19 cellular contexts compared by ENCODE assay signal in the genomic region with DNA sequence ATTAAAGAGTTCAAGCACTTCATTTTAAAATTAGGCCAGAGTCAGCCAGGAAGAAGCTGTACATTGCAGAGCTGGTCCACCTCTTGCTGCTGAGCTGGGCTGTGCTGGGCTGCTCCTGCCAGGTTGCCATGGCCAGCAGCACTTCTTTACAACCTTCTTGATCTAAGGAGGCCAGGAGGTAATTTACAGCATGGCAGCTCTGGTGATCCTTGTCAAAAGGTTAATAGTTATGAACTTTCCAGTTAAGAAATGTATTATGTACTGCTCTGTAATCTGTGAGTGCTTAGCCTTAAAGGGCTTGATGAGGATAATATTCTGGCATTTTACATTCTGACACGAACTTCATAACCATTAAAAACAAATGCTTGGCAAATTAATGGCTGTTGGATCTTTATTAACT.
DNase-seq lines count a peak whose midpoint lies in the region; ATAC-seq and TF ChIP-seq lines count a peak whose summit lies in the region.
"Had no signal": no experiment of that assay in that cellular context is flagged by ENCODE, and none has a peak within 500 bp of the region (broad histone marks: within the 10 kb centered on the region; RNA-seq: fewer than 3 reads in every experiment).

No MANE protein-coding gene starts in this region.

- H3K4me3 ChIP-seq in mesenchymal stem cell (ENCODE audit: insufficient read depth in 1 of 2, low read depth in 1 of 2, low read length in 2 of 2) (no peak overlapping the region), retinal pigment epithelial cell (ENCODE audit: low read length) (no peak overlapping the region)
- H3K4me3 ChIP-seq: GM23338 had no signal

- WGBS in mesenchymal stem cell: no CpG with 5 or more reads among the region's 1 CpG

- H3K27me3 ChIP-seq in mesenchymal stem cell (ENCODE audit: control insufficient read depth in 1 of 2, insufficient read depth in 1 of 2, low read length in 2 of 2): no peaks in the 10 kb centered on the region
- H3K27me3 ChIP-seq: BE2C had no signal

- H4K91ac ChIP-seq in mesenchymal stem cell (ENCODE audit: low read length): no peak overlapping the region

- no peak overlapping the region for H2BK5ac ChIP-seq in mesenchymal stem cell (ENCODE audit: low read depth, low read length, poor library complexity, severe bottlenecking)

- no peak overlapping the region for H2BK120ac ChIP-seq in mesenchymal stem cell (ENCODE audit: low read depth, low read length)

- H3K4me3 Mint-ChIP-seq in natural killer cell treated with Interleukin-12 subunit alpha and Interleukin-12 subunit beta and Interleukin-15 and Interleukin-18, amount 100 ng/mL, for 72 hours: no peak overlapping the region
- no peak overlapping the region for H3K4me3 Mint-ChIP-seq in glutamatergic neuron (ENCODE audit: unreplicated experiment)
- H3K4me3 Mint-ChIP-seq: CD4-positive, CD25-positive, alpha-beta regulatory T cell; CD8-positive, alpha-beta memory T cell; GM23338; HFFc6 had no signal

- ATAC-seq in natural killer cell treated with Interleukin-12 subunit alpha and Interleukin-12 subunit beta and Interleukin-15 and Interleukin-18, amount 100 ng/mL, for 72 hours: no peak
- no peak for ATAC-seq in GM21367 (IDR thresholded peaks at IDR 0.05; ENCODE audit: unreplicated experiment)
- ATAC-seq: GM23338, HCT116 had no signal

- H3K4ac ChIP-seq in mesenchymal stem cell (ENCODE audit: low read depth in 1 of 2, low read length in 2 of 2): no peak overlapping the region

- TF ChIP-seq CTCF in GM13976 (IDR thresholded peaks at IDR 0.05; ENCODE audit: borderline replicate concordance, control extremely low read depth, extremely low read depth, insufficient read depth, missing control alignments) (peak; percentile 7), retinal pigment epithelial cell (conservative IDR thresholded peaks at IDR 0.05; ENCODE audit: low read depth, low read length) (no peak), glutamatergic neuron (IDR thresholded peaks at IDR 0.05; ENCODE audit: partially characterized antibody, unreplicated experiment) (no peak)

- no peak overlapping the region for H3K27ac ChIP-seq in mesenchymal stem cell (ENCODE audit: low read length, poor library complexity, severe bottlenecking)
- H3K27ac ChIP-seq: HL-60 had no signal

- H3K9me3 Mint-ChIP-seq in natural killer cell treated with Interleukin-12 subunit alpha and Interleukin-12 subunit beta and Interleukin-15 and Interleukin-18, amount 100 ng/mL, for 72 hours: peaks cover 14% of the 10 kb centered on the region
- peaks cover 8% of the 10 kb centered on the region for H3K9me3 Mint-ChIP-seq in glutamatergic neuron (ENCODE audit: unreplicated experiment)

- no peak overlapping the region for H2BK15ac ChIP-seq in mesenchymal stem cell (ENCODE audit: low read depth, poor library complexity, severe bottlenecking)

- H3K4me1 Mint-ChIP-seq in natural killer cell treated with Interleukin-12 subunit alpha and Interleukin-12 subunit beta and Interleukin-15 and Interleukin-18, amount 100 ng/mL, for 72 hours (ENCODE audit: low read depth in 2 of 2): no peaks in the 10 kb centered on the region
- H3K4me1 Mint-ChIP-seq in glutamatergic neuron (ENCODE audit: low read depth, unreplicated experiment): no peaks in the 10 kb centered on the region
- H3K4me1 Mint-ChIP-seq: CD4-positive, CD25-positive, alpha-beta regulatory T cell; CD8-positive, alpha-beta memory T cell; GM23338 had no signal

- H3K4me2 ChIP-seq in mesenchymal stem cell (ENCODE audit: low read length, poor library complexity, severe bottlenecking): no peak overlapping the region
- H3K4me2 ChIP-seq: GM23338 had no signal

- peaks cover 14% of the 10 kb centered on the region for H3K9me3 ChIP-seq in mesenchymal stem cell (ENCODE audit: control insufficient read depth, low read length)
- H3K9me3 ChIP-seq: BE2C had no signal

- H3K27ac Mint-ChIP-seq in natural killer cell treated with Interleukin-12 subunit alpha and Interleukin-12 subunit beta and Interleukin-15 and Interleukin-18, amount 100 ng/mL, for 72 hours: no peak overlapping the region
- no peak overlapping the region for H3K27ac Mint-ChIP-seq in glutamatergic neuron (ENCODE audit: unreplicated experiment)
- H3K27ac Mint-ChIP-seq: CD4-positive, CD25-positive, alpha-beta regulatory T cell; CD8-positive, alpha-beta memory T cell; GM23338; HFFc6 had no signal

- H3K23ac ChIP-seq in mesenchymal stem cell (ENCODE audit: low read length in 2 of 2): no peak overlapping the region

- H2AK5ac ChIP-seq in mesenchymal stem cell (ENCODE audit: low read length, severe bottlenecking): no peak overlapping the region

- DNase-seq in GM13976 (ENCODE audit: low spot score) (no peak), M059J (ENCODE audit: low read depth) (peak; percentile 13), mesenchymal stem cell (peak; percentile 44), retinal pigment epithelial cell (ENCODE audit: low read depth) (peak; percentile 25), glutamatergic neuron (no peak)
- no peak for DNase-seq in natural killer cell treated with Interleukin-12 subunit alpha and Interleukin-12 subunit beta and Interleukin-15 and Interleukin-18, amount 100 ng/mL, for 72 hours (ENCODE audit: low spot score)
- DNase-seq: ACHN; BE2C; C1 segment of cervical spinal cord; CD4-positive, CD25-positive, alpha-beta regulatory T cell; CD8-positive, alpha-beta memory T cell; COR-L47; DMS 273 treated with DMSO at 0.1 percent for 48 hours; H7; HFFc6 had no signal

- in situ Hi-C loops in GM13976 (cut with MboI; ENCODE audit: low sequenced_read_pairs, unreplicated experiment): no loop called here

- H2BK12ac ChIP-seq in mesenchymal stem cell (ENCODE audit: low read length in 2 of 2): no peak overlapping the region

- no peak overlapping the region for H3K9ac ChIP-seq in mesenchymal stem cell (ENCODE audit: low read length)

- H3K4me1 ChIP-seq in mesenchymal stem cell (ENCODE audit: control insufficient read depth, insufficient read depth, low read depth, low read length): no peaks in the 10 kb centered on the region
- H3K4me1 ChIP-seq: BE2C had no signal

- no peak overlapping the region for H3K14ac ChIP-seq in mesenchymal stem cell (ENCODE audit: low read length in 2 of 2)

- no peaks in the 10 kb centered on the region for H3K79me1 ChIP-seq in mesenchymal stem cell (replicated peaks; ENCODE audit: low read length, poor library complexity, severe bottlenecking)

- H3K36me3 Mint-ChIP-seq in natural killer cell treated with Interleukin-12 subunit alpha and Interleukin-12 subunit beta and Interleukin-15 and Interleukin-18, amount 100 ng/mL, for 72 hours: peaks cover 8% of the 10 kb centered on the region
- peaks cover 16% of the 10 kb centered on the region for H3K36me3 Mint-ChIP-seq in glutamatergic neuron (ENCODE audit: unreplicated experiment)
- H3K36me3 Mint-ChIP-seq: CD4-positive, CD25-positive, alpha-beta regulatory T cell had no signal

- H3K18ac ChIP-seq in mesenchymal stem cell (ENCODE audit: low read depth in 1 of 2, low read length in 2 of 2): peak overlapping the region in 1 of 2 experiments; percentile 48

- no peak overlapping the region for H2AFZ ChIP-seq in mesenchymal stem cell (ENCODE audit: low read depth, low read length)
- H2AFZ ChIP-seq: GM23338 had no signal

- no peak overlapping the region for H4K8ac ChIP-seq in mesenchymal stem cell (ENCODE audit: low read length)

- no peaks in the 10 kb centered on the region for H3K36me3 ChIP-seq in mesenchymal stem cell (ENCODE audit: control insufficient read depth in 1 of 2, insufficient read depth in 2 of 2, low read depth in 1 of 2, low read length in 2 of 2)
- H3K36me3 ChIP-seq: BE2C had no signal

- H3K27me3 Mint-ChIP-seq in natural killer cell treated with Interleukin-12 subunit alpha and Interleukin-12 subunit beta and Interleukin-15 and Interleukin-18, amount 100 ng/mL, for 72 hours: no peaks in the 10 kb centered on the region
- H3K27me3 Mint-ChIP-seq in glutamatergic neuron (ENCODE audit: unreplicated experiment): peaks cover 2% of the 10 kb centered on the region
- H3K27me3 Mint-ChIP-seq: CD4-positive, CD25-positive, alpha-beta regulatory T cell; CD8-positive, alpha-beta memory T cell had no signal

Comparison
In these comparisons a context has a peak if more than half of its experiments do, and no peak if none do; other contexts are left out.
1. DNase-seq: peak in M059J (single experiment), mesenchymal stem cell (single experiment) and retinal pigment epithelial cell (single experiment); none in GM13976 (single experiment), natural killer cell treated with Interleukin-12 subunit alpha and Interleukin-12 subunit beta and Interleukin-15 and Interleukin-18, amount 100 ng/mL, for 72 hours (single experiment) and glutamatergic neuron (single experiment).